ENCODE assay signal across 9 cellular contexts in the genomic region with DNA sequence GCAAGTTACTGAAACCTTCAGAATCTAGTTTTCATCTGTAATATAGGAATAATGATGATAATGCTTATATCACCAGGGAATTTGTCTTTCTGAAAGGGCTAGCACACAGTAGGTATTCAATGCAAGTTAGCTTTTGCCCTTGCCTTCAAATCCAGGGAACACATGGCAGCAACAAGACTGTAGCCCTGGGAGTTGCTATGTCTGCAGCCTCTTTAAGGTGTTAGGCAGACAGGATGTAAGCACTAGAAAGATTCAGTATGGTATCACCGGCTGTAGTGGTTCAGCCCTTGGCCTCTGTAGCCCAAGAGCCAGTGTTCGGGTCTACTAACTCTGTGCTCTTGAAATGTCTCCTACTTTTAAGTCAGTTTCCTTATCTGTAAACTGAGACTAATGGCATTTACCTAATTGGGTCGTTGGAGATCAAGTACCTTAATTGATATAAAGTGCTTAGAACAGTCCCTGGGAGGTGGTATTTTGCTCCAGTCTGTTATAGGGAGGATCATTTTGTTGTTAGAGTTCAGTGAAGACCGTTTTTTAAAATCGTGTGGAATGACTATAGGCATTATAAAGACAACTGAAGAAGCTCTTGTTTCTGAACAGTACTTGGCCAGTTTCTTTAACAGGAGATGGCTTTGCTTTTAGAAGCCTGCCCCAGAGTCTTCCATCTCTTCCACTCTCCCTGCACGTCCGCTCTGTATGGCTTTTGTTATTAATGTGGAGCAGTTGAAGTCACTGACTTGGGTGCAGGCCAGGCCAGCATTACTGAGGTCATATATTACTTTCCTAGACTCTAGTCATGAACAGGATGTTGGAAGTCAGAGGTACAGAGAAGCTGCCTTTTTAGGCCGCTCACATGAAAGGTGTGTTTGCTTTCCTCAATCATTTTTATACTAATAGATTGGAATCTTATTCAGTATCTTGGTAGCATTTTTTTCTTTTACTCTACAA. TPM values are rescaled to one million over a fixed set of nuclear protein-coding genes. Genes with fewer than 3 reads are reported as not detected.
A peak's percentile ranks its signal among the peaks of the same experiment; 100 is the strongest.
DNase-seq lines count a peak whose midpoint lies in the region; ATAC-seq and TF ChIP-seq lines count a peak whose summit lies in the region.
"Had no signal": no experiment of that assay in that cellular context is flagged by ENCODE, and none has a peak within 500 bp of the region (broad histone marks: within the 10 kb centered on the region; RNA-seq: fewer than 3 reads in every experiment).

No MANE protein-coding gene starts in this region.

- peaks cover 58 to 100% (median 71%) of the 10 kb centered on the region in 3 donors for H3K4me1 ChIP-seq in gastroesophageal sphincter

- ATAC-seq in gastroesophageal sphincter (peak; percentile 76), GM18517 (IDR thresholded peaks at IDR 0.05; ENCODE audit: unreplicated experiment) (no peak)

- WGBS in gastroesophageal sphincter (ENCODE audit: low coverage in 1 of 2), 2 donors = 19 to 21% methylated on average over 7 of the region's 8 CpGs

- TF ChIP-seq CTCF in HFF-Myc (IDR thresholded peaks at IDR 0.05; ENCODE audit: low read depth, low read length, missing control alignments) (no peak), gastroesophageal sphincter (IDR thresholded peaks at IDR 0.05) (no peak)

- no peak for TF ChIP-seq EP300 in gastroesophageal sphincter (IDR thresholded peaks at IDR 0.05)

- intact Hi-C loops in posterior cingulate gyrus (cut with DNase I) = no loop called here

- H3K27me3 ChIP-seq in gastroesophageal sphincter = no peaks in the 10 kb centered on the region

- TF ChIP-seq POLR2A in gastroesophageal sphincter (IDR thresholded peaks at IDR 0.05) = no peak

- DNase-seq in EL (peak; percentile 89), HFF-Myc (ENCODE audit: extremely low read depth, low read depth) (peak; percentile 86), posterior cingulate gyrus (peak in 7 of 10 donors; percentile 42 to 90 (median 62))
- DNase-seq in activated CD4-positive, alpha-beta T cell treated with anti-CD3 and anti-CD28 coated beads for 48 hours = no peak
- no peak for DNase-seq in activated CD8-positive, alpha-beta memory T cell treated with anti-CD3 and anti-CD28 coated beads, Interleukin-2, amount 50 U/mL, for 4 hours

- H3K9me3 ChIP-seq in gastroesophageal sphincter = no peaks in the 10 kb centered on the region

- peak overlapping the region; percentile 81 to 95 (median 84) for H3K27ac ChIP-seq in gastroesophageal sphincter
- H3K27ac ChIP-seq: HL-60 had no signal

- no peak overlapping the region for H3K4me3 ChIP-seq in HFF-Myc (replicated peaks; ENCODE audit: low read depth, low read length)
- H3K4me3 ChIP-seq in gastroesophageal sphincter = peak overlapping the region; percentile 11 to 17

- H3K36me3 ChIP-seq in gastroesophageal sphincter = no peaks in the 10 kb centered on the region

TF ChIP-seq in PFSK-1, 5 proteins besides CTCF, POLR2A, EP300 and RAD21:
- TF ChIP-seq POLR2AphosphoS5 (IDR thresholded peaks at IDR 0.05; ENCODE audit: low read depth, low read length) = no peak; the same call in 1 of the 2 replicates
- TF ChIP-seq, protein P1, sequence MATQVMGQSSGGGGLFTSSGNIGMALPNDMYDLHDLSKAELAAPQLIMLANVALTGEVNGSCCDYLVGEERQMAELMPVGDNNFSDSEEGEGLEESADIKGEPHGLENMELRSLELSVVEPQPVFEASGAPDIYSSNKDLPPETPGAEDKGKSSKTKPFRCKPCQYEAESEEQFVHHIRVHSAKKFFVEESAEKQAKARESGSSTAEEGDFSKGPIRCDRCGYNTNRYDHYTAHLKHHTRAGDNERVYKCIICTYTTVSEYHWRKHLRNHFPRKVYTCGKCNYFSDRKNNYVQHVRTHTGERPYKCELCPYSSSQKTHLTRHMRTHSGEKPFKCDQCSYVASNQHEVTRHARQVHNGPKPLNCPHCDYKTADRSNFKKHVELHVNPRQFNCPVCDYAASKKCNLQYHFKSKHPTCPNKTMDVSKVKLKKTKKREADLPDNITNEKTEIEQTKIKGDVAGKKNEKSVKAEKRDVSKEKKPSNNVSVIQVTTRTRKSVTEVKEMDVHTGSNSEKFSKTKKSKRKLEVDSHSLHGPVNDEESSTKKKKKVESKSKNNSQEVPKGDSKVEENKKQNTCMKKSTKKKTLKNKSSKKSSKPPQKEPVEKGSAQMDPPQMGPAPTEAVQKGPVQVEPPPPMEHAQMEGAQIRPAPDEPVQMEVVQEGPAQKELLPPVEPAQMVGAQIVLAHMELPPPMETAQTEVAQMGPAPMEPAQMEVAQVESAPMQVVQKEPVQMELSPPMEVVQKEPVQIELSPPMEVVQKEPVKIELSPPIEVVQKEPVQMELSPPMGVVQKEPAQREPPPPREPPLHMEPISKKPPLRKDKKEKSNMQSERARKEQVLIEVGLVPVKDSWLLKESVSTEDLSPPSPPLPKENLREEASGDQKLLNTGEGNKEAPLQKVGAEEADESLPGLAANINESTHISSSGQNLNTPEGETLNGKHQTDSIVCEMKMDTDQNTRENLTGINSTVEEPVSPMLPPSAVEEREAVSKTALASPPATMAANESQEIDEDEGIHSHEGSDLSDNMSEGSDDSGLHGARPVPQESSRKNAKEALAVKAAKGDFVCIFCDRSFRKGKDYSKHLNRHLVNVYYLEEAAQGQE (IDR thresholded peaks at IDR 0.05; ENCODE audit: insufficient read depth in 1 of 2, low read depth in 2 of 2, low read length in 2 of 2) = peak in 1 of 2 experiments; percentile 32; a peak in 1 of 4 replicates
- 0 out of 2 replicates have a peak, but pooled peaks have one; percentile 31 for TF ChIP-seq SIN3A (IDR thresholded peaks at IDR 0.05; ENCODE audit: borderline replicate concordance, insufficient read depth, low read length)
- TF ChIP-seq TAF1 (IDR thresholded peaks at IDR 0.05; ENCODE audit: borderline replicate concordance, insufficient read depth, low read length) = no peak
- no peak for TF ChIP-seq FOXP2 (optimal IDR thresholded peaks at IDR 0.05; ENCODE audit: borderline replicate concordance, extremely low read depth, extremely low read length, insufficient read depth)
TF ChIP-seq in PFSK-1: peak in this region for 2.

RNA-seq across cellular contexts. Expression of a gene that starts 44.8 kb away (rescaled TPM):
- polyA plus RNA-seq in PFSK-1 (2012; ENCODE audit: insufficient read length, low read depth) = 5.6 TPM
- 100 to 1,000 TPM; 102 to 129 (median 118) TPM for total RNA-seq in gastroesophageal sphincter

Comparison
In these comparisons a context has a peak if more than half of its experiments do, and no peak if none do; other contexts are left out.
1. DNase-seq: peak in EL (single experiment), HFF-Myc (single experiment) and posterior cingulate gyrus (7 of 10); none in activated CD4-positive, alpha-beta T cell treated with anti-CD3 and anti-CD28 coated beads for 48 hours (single experiment) and activated CD8-positive, alpha-beta memory T cell treated with anti-CD3 and anti-CD28 coated beads, Interleukin-2, amount 50 U/mL, for 4 hours (single experiment).